Comparison of ENCODE assay signal across 1 cellular context in genomic region chr1:211675230-211676105, GRCh38.
TF ChIP-seq lines count a peak whose summit lies in the region.

Gene NEK2, minus strand, starts transcription at chr1:211675621. Its CDS starts 142 bp downstream, at chr1:211675479.

TF ChIP-seq in HepG2, 621 proteins besides CTCF, POLR2A, EP300 and RAD21 (continued from another document and continues in another):
- TF ChIP-seq, protein P1, sequence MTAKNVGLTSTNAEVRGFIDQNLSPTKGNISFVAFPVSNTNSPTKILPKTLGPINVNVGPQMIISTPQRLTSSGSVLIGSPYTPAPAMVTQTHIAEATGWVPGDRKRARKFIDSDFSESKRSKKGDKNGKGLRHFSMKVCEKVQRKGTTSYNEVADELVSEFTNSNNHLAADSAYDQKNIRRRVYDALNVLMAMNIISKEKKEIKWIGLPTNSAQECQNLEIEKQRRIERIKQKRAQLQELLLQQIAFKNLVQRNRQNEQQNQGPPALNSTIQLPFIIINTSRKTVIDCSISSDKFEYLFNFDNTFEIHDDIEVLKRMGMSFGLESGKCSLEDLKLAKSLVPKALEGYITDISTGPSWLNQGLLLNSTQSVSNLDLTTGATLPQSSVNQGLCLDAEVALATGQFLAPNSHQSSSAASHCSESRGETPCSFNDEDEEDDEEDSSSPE (CRISPR knock-in tag; IDR thresholded peaks at IDR 0.05) = peak; percentile 99
- TF ChIP-seq, protein P2, sequence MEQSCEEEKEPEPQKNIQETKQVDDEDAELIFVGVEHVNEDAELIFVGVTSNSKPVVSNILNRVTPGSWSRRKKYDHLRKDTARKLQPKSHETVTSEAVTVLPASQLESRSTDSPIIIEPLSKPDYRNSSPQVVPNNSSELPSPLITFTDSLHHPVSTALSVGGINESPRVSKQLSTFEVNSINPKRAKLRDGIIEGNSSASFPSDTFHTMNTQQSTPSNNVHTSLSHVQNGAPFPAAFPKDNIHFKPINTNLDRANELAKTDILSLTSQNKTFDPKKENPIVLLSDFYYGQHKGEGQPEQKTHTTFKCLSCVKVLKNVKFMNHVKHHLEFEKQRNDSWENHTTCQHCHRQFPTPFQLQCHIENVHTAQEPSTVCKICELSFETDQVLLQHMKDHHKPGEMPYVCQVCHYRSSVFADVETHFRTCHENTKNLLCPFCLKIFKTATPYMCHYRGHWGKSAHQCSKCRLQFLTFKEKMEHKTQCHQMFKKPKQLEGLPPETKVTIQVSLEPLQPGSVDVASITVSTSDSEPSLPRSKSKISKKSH (CRISPR knock-in tag; IDR thresholded peaks at IDR 0.05; ENCODE audit: borderline replicate concordance) = no peak
- no peak for TF ChIP-seq HOXA7 (CRISPR knock-in tag; IDR thresholded peaks at IDR 0.05)
- 0 out of 2 replicates have a peak, but pooled peaks have one; percentile 31 for TF ChIP-seq ZNF607 (CRISPR knock-in tag; IDR thresholded peaks at IDR 0.05; ENCODE audit: borderline replicate concordance)
- peak; percentile 85 for TF ChIP-seq DPF2 (CRISPR knock-in tag; IDR thresholded peaks at IDR 0.05; ENCODE audit: borderline replicate concordance, low read depth)
- no peak for TF ChIP-seq GTF3A (CRISPR knock-in tag; conservative IDR thresholded peaks at IDR 0.05)
- TF ChIP-seq ZNF430 (CRISPR knock-in tag; IDR thresholded peaks at IDR 0.05) = no peak; the same call in 1 of the 2 replicates
- peak; percentile 93 for TF ChIP-seq KDM5A (IDR thresholded peaks at IDR 0.05; ENCODE audit: borderline replicate concordance, low read length)
- no peak for TF ChIP-seq SNAI1 (CRISPR knock-in tag; IDR thresholded peaks at IDR 0.05; ENCODE audit: borderline replicate concordance)
- no peak; the same call in none of the 2 replicates for TF ChIP-seq ZNF142 (CRISPR knock-in tag; IDR thresholded peaks at IDR 0.05)
- peak; percentile 68; the same call in 1 of the 2 replicates for TF ChIP-seq ZBTB7B (CRISPR knock-in tag; IDR thresholded peaks at IDR 0.05)
- TF ChIP-seq ZNF737 (CRISPR knock-in tag; IDR thresholded peaks at IDR 0.05; ENCODE audit: borderline replicate concordance) = no peak
- TF ChIP-seq DR1 (CRISPR knock-in tag; IDR thresholded peaks at IDR 0.05) = peak; percentile 31; the same call in 1 of the 2 replicates
- no peak for TF ChIP-seq ARID3A (IDR thresholded peaks at IDR 0.05; ENCODE audit: low read depth, low read length)
- TF ChIP-seq PHF5A (CRISPR knock-in tag; IDR thresholded peaks at IDR 0.05; ENCODE audit: low read depth, unreplicated experiment) = peak; percentile 54
- peak; percentile 43 for TF ChIP-seq PPARG (CRISPR knock-in tag; conservative IDR thresholded peaks at IDR 0.05)
- TF ChIP-seq PRMT3 (CRISPR knock-in tag; IDR thresholded peaks at IDR 0.05; ENCODE audit: borderline replicate concordance, low read depth) = no peak; the same call in 1 of the 2 replicates
- TF ChIP-seq ATAD3A (CRISPR knock-in tag; IDR thresholded peaks at IDR 0.05) = no peak
- peak; percentile 17; the same call in 1 of the 2 replicates for TF ChIP-seq ZNF567 (CRISPR knock-in tag; IDR thresholded peaks at IDR 0.05; ENCODE audit: borderline replicate concordance)
- TF ChIP-seq, protein P3, sequence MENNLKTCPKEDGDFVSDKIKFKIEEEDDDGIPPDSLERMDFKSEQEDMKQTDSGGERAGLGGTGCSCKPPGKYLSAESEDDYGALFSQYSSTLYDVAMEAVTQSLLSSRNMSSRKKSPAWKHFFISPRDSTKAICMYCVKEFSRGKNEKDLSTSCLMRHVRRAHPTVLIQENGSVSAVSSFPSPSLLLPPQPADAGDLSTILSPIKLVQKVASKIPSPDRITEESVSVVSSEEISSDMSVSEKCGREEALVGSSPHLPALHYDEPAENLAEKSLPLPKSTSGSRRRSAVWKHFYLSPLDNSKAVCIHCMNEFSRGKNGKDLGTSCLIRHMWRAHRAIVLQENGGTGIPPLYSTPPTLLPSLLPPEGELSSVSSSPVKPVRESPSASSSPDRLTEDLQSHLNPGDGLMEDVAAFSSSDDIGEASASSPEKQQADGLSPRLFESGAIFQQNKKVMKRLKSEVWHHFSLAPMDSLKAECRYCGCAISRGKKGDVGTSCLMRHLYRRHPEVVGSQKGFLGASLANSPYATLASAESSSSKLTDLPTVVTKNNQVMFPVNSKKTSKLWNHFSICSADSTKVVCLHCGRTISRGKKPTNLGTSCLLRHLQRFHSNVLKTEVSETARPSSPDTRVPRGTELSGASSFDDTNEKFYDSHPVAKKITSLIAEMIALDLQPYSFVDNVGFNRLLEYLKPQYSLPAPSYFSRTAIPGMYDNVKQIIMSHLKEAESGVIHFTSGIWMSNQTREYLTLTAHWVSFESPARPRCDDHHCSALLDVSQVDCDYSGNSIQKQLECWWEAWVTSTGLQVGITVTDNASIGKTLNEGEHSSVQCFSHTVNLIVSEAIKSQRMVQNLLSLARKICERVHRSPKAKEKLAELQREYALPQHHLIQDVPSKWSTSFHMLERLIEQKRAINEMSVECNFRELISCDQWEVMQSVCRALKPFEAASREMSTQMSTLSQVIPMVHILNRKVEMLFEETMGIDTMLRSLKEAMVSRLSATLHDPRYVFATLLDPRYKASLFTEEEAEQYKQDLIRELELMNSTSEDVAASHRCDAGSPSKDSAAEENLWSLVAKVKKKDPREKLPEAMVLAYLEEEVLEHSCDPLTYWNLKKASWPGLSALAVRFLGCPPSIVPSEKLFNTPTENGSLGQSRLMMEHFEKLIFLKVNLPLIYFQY (CRISPR knock-in tag; IDR thresholded peaks at IDR 0.05; ENCODE audit: borderline replicate concordance) = 0 out of 2 replicates have a peak, but pooled peaks have one; percentile 53
- TF ChIP-seq MBD4 (IDR thresholded peaks at IDR 0.05; ENCODE audit: borderline replicate concordance, low read length) = no peak
- peak; percentile 80 for TF ChIP-seq HOXA5 (CRISPR knock-in tag; IDR thresholded peaks at IDR 0.05)
- peak; percentile 98 for TF ChIP-seq ZBTB43 (CRISPR knock-in tag; conservative IDR thresholded peaks at IDR 0.05)
- 0 out of 2 replicates have a peak, but pooled peaks have one; percentile 32 for TF ChIP-seq PCBP1 (IDR thresholded peaks at IDR 0.05; ENCODE audit: borderline replicate concordance, low read depth, low read length)
- TF ChIP-seq CCAR2 (optimal IDR thresholded peaks at IDR 0.05; ENCODE audit: low read depth, low read length) = peak; percentile 88
- peak; percentile 89 for TF ChIP-seq ASH2L (IDR thresholded peaks at IDR 0.05; ENCODE audit: insufficient read length, low read depth, low read length)
- peak; percentile 69; the same call in 1 of the 2 replicates for TF ChIP-seq CBX5 (CRISPR knock-in tag; IDR thresholded peaks at IDR 0.05; ENCODE audit: borderline replicate concordance)
- TF ChIP-seq ZNF558 (CRISPR knock-in tag; IDR thresholded peaks at IDR 0.05; ENCODE audit: borderline replicate concordance) = peak; percentile 81; the same call in 1 of the 2 replicates
- peak; percentile 94 for TF ChIP-seq SMAD3 (CRISPR knock-in tag; IDR thresholded peaks at IDR 0.05)
- peak; percentile 48; the same call in 1 of the 2 replicates for TF ChIP-seq MED13 (CRISPR knock-in tag; IDR thresholded peaks at IDR 0.05)
- TF ChIP-seq ZKSCAN5 (CRISPR knock-in tag; IDR thresholded peaks at IDR 0.05) = no peak
- TF ChIP-seq TBX3 (IDR thresholded peaks at IDR 0.05; ENCODE audit: borderline replicate concordance) = peak; percentile 93
- peak; percentile 93 for TF ChIP-seq SMYD3 (CRISPR knock-in tag; IDR thresholded peaks at IDR 0.05)
- peak; percentile 83 for TF ChIP-seq RXRB (CRISPR knock-in tag; IDR thresholded peaks at IDR 0.05; ENCODE audit: borderline replicate concordance)
- no peak for TF ChIP-seq ARHGAP35 (CRISPR knock-in tag; IDR thresholded peaks at IDR 0.05; ENCODE audit: borderline replicate concordance)
- TF ChIP-seq ZXDC (CRISPR knock-in tag; IDR thresholded peaks at IDR 0.05) = peak; percentile 73; the same call in 1 of the 2 replicates
- TF ChIP-seq, protein P4, sequence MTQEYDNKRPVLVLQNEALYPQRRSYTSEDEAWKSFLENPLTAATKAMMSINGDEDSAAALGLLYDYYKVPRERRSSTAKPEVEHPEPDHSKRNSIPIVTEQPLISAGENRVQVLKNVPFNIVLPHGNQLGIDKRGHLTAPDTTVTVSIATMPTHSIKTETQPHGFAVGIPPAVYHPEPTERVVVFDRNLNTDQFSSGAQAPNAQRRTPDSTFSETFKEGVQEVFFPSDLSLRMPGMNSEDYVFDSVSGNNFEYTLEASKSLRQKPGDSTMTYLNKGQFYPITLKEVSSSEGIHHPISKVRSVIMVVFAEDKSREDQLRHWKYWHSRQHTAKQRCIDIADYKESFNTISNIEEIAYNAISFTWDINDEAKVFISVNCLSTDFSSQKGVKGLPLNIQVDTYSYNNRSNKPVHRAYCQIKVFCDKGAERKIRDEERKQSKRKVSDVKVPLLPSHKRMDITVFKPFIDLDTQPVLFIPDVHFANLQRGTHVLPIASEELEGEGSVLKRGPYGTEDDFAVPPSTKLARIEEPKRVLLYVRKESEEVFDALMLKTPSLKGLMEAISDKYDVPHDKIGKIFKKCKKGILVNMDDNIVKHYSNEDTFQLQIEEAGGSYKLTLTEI (CRISPR knock-in tag; conservative IDR thresholded peaks at IDR 0.05) = no peak
- peak; percentile 88 for TF ChIP-seq THAP11 (CRISPR knock-in tag; IDR thresholded peaks at IDR 0.05)
- no peak for TF ChIP-seq ZNF17 (CRISPR knock-in tag; IDR thresholded peaks at IDR 0.05)
- peak; percentile 89; the same call in 1 of the 2 replicates for TF ChIP-seq ZNF543 (CRISPR knock-in tag; IDR thresholded peaks at IDR 0.05)
- no peak for TF ChIP-seq ZBTB3 (CRISPR knock-in tag; IDR thresholded peaks at IDR 0.05; ENCODE audit: borderline replicate concordance, low read depth)
